8 cellular contexts compared by ENCODE assay signal in the genomic region with DNA sequence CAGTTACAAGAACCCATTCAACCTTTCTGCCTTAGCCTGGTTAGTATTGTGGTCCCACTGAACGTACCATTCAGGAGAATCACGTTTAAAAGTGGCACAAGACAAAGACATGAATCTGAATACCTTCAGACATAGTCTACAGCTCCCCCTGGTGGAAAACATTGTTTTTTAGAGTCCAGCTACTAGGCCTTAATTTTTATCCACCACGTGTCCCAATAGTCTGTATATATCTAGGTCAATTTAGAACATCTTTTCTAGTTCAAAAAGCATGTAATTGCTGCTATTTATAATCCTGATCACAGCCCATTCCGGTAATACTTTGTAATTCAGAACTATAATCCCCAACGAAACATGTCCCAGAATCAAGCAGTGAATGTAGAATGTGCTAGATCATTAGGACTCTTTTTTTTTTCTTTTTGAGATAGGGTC. TPM values are rescaled to one million over a fixed set of nuclear protein-coding genes. Genes with fewer than 3 reads are reported as not detected.
DNase-seq lines count a peak whose midpoint lies in the region; ATAC-seq, FAIRE-seq and TF ChIP-seq lines count a peak whose summit lies in the region.

No MANE protein-coding gene starts in this region.

- ATAC-seq in GM21367 (IDR thresholded peaks at IDR 0.05; ENCODE audit: unreplicated experiment), result no peak

- peak; percentile 94 for FAIRE-seq in A204.1 (lab: Jason Lieb, UNC)

- no peaks in the 10 kb centered on the region for H3K27me3 ChIP-seq in GM06990 (replicated peaks; ENCODE audit: control insufficient read depth, insufficient read depth, low read length)
- no peaks in the 10 kb centered on the region for H3K27me3 ChIP-seq in colonic mucosa
- H3K27me3 ChIP-seq in stomach, result peaks cover 0 to 16% (median 0%) of the 10 kb centered on the region in 3 donors

- H3K36me3 ChIP-seq in GM06990 (ENCODE audit: control insufficient read depth, insufficient read depth, low read length) (no peaks in the 10 kb centered on the region), colonic mucosa (no peaks in the 10 kb centered on the region), stomach (no peaks in the 10 kb centered on the region)

- H3K27ac ChIP-seq in colonic mucosa (no peak overlapping the region), stomach (no peak overlapping the region)

- no peak for TF ChIP-seq EP300 in stomach (IDR thresholded peaks at IDR 0.05)

- H3K4me3 ChIP-seq in GM06990 (replicated peaks; ENCODE audit: low read depth, low read length), result no peak overlapping the region
- H3K4me3 ChIP-seq in colonic mucosa, result no peak overlapping the region
- no peak overlapping the region for H3K4me3 ChIP-seq in lower leg skin (ENCODE audit: low read depth, poor library complexity, severe bottlenecking)
- no peak overlapping the region for H3K4me3 ChIP-seq in stomach

- WGBS in lower leg skin, 2 donors, result 8 to 9% methylated on average over 5 of the region's 5 CpGs
- WGBS in stomach, 5 donors, result 13 to 21% (median 16%) methylated on average over 5 of the region's 5 CpGs

- no peaks in the 10 kb centered on the region for H3K9me3 ChIP-seq in colonic mucosa
- H3K9me3 ChIP-seq in stomach, result no peaks in the 10 kb centered on the region

- intact Hi-C loops in colonic mucosa (cut with DNase I) (loop anchor here (2.0 to 5.0 kb wide), 2 partner anchors 126 to 246 kb away; no protein-coding TSS in a partner anchor), lower leg skin (cut with DNase I; ENCODE audit: low total_unique reads) (loop anchor here (5.0 kb wide), 1 partner anchor 121 kb away; no protein-coding TSS in a partner anchor), stomach (cut with DNase I; ENCODE audit: low total_unique reads) (loop anchor here (10.0 kb wide), 1 partner anchor 94 kb away; no protein-coding TSS in a partner anchor)

- DNase-seq in GM06990 (ENCODE audit: extremely low read depth, insufficient read length) (peak; percentile 44), NCI-H187 (lab: John Stamatoyannopoulos, UW) (peak; percentile 32 to 37), T-helper 22 cell (ENCODE audit: low read depth) (peak; percentile 16), colonic mucosa (peak; percentile 82), lower leg skin (ENCODE audit: low spot score in 2 of 2) (peak; percentile 26 to 75), stomach (no peak)

- no peak overlapping the region for H3K9ac ChIP-seq in colonic mucosa (ENCODE audit: low read depth in 2 of 2, low read length in 2 of 2)

- TF ChIP-seq POLR2A in lower leg skin (IDR thresholded peaks at IDR 0.05) (no peak), stomach (IDR thresholded peaks at IDR 0.05) (no peak)

- H3K4me1 ChIP-seq in colonic mucosa, result no peaks in the 10 kb centered on the region
- peaks cover 0 to 16% (median 13%) of the 10 kb centered on the region in 4 donors for H3K4me1 ChIP-seq in stomach

- TF ChIP-seq CTCF in GM06990 (IDR thresholded peaks at IDR 0.05; ENCODE audit: insufficient read depth, low read length, poor library complexity, severe bottlenecking) (peak; percentile 52), colonic mucosa (IDR thresholded peaks at IDR 0.05) (peak; percentile 60), lower leg skin (IDR thresholded peaks at IDR 0.05) (peak in 1 of 3 donors; percentile 48), stomach (IDR thresholded peaks at IDR 0.05) (peak in 5 of 7 experiments; percentile 46 to 83 (median 68))

RNA-seq across cellular contexts. Expression of a gene that starts 13.7 kb away (rescaled TPM):
- total RNA-seq in colonic mucosa (under 1 TPM; 0.21 to 0.37 TPM), lower leg skin (under 1 TPM in 1 of 4 donors, not detected in 3; 0.13 TPM), stomach (not detected)
- polyA plus RNA-seq in stomach, result under 1 TPM in 1 of 3 donors, not detected in 2; 0.25 TPM

RNA-seq across cellular contexts. Expression of a gene that starts 50.1 kb away (rescaled TPM):
- under 1 TPM; 0.52 to 0.56 TPM for total RNA-seq in colonic mucosa
- total RNA-seq in lower leg skin, result 100 to 1,000 TPM in 1 of 4 donors, 10 to 100 TPM in 3; 13.9 to 116 (median 59.9) TPM
- 1 to 10 TPM in 4 of 5 donors, not detected in 1; 1.5 to 7.0 (median 2.6) TPM for total RNA-seq in stomach
- 10 to 100 TPM in 1 of 3 donors, 1 to 10 TPM in 2; 2.4 to 10.5 (median 3.1) TPM for polyA plus RNA-seq in stomach

RNA-seq across cellular contexts. Expression of a gene that starts 56.8 kb away (rescaled TPM):
- total RNA-seq in colonic mucosa (10 to 100 TPM; 23.9 to 40.6 TPM), lower leg skin (10 to 100 TPM; 23.4 to 43.1 (median 27.0) TPM), stomach (100 to 1,000 TPM in 1 of 5 donors, 10 to 100 TPM in 4; 12.9 to 146 (median 29.5) TPM)
- 10 to 100 TPM; 15.3 to 24.2 (median 20.0) TPM for polyA plus RNA-seq in stomach

RNA-seq across cellular contexts. Expression of a gene that starts 57.0 kb away (rescaled TPM):
- total RNA-seq in colonic mucosa (100 to 1,000 TPM; 116 to 129 TPM), lower leg skin (10 to 100 TPM; 39.8 to 62.5 (median 52.2) TPM), stomach (10 to 100 TPM; 20.2 to 90.7 (median 43.2) TPM)
- 100 to 1,000 TPM; 111 to 148 (median 116) TPM for polyA plus RNA-seq in stomach

RNA-seq across cellular contexts. Expression of a gene that starts 59.1 kb away (rescaled TPM):
- total RNA-seq in colonic mucosa, result 1 to 10 TPM; 1.1 to 2.6 TPM
- total RNA-seq in lower leg skin, result under 1 TPM; 0.10 to 0.49 (median 0.24) TPM
- 1 to 10 TPM in 3 of 5 donors, under 1 TPM in 1, not detected in 1; 0.37 to 7.8 (median 4.9) TPM for total RNA-seq in stomach
- 1 to 10 TPM in 1 of 3 donors, under 1 TPM in 2; 0.31 to 2.9 (median 0.87) TPM for polyA plus RNA-seq in stomach
